15 cellular contexts compared by ENCODE assay signal in the genomic region with DNA sequence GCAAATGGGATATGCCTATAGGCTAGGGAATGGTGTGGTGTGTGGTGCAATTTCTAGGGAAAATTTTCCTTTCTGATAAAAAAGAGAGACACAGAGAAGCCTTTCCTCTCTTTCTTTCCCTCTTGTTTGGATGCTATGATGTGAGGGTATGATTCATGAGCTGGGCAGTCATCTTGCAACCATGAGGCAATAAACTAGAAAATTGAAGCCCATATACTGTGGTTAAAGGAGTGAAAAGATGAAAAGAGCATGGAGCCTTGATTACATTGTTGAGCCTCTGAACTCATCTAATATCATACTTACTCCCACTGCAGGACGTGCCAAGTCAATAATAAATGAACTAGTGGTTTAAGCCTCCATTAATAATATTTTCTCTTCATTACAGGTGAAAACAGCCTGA.
DNase-seq lines count a peak whose midpoint lies in the region; ATAC-seq and TF ChIP-seq lines count a peak whose summit lies in the region.
"Had no signal": no experiment of that assay in that cellular context is flagged by ENCODE, and none has a peak within 500 bp of the region (broad histone marks: within the 10 kb centered on the region; RNA-seq: fewer than 3 reads in every experiment).

No MANE protein-coding gene starts in this region.

- H3K4me3 ChIP-seq in RWPE2 (ENCODE audit: severe bottlenecking) (no peak overlapping the region), fibroblast of mammary gland (ENCODE audit: control insufficient read depth, low read depth, low read length) (no peak overlapping the region)
- H3K4me3 ChIP-seq: K562 had no signal

- no peak for ATAC-seq in RWPE2 (ENCODE audit: low read depth)
- peak; percentile 54 for ATAC-seq in stimulated activated naive CD8-positive, alpha-beta T cell treated with anti-CD3 and anti-CD28 coated beads, Interleukin-15, amount 100 ng/mL, for 72 hours
- no peak for ATAC-seq in HG03571 (IDR thresholded peaks at IDR 0.05; ENCODE audit: unreplicated experiment)
- no peak for ATAC-seq in GM21786 (IDR thresholded peaks at IDR 0.05; ENCODE audit: unreplicated experiment)

- TF ChIP-seq CTCF in RWPE2 (IDR thresholded peaks at IDR 0.05; ENCODE audit: poor library complexity, severe bottlenecking) (no peak), fibroblast of mammary gland (conservative IDR thresholded peaks at IDR 0.05; ENCODE audit: control insufficient read depth, insufficient read depth, low read depth, low read length) (no peak)

- peaks cover 13% of the 10 kb centered on the region for H3K4me1 Mint-ChIP-seq in stimulated activated naive CD8-positive, alpha-beta T cell treated with anti-CD3 and anti-CD28 coated beads, Interleukin-15, amount 100 ng/mL, for 72 hours

- no peaks in the 10 kb centered on the region for H3K27me3 ChIP-seq in RWPE2 (ENCODE audit: insufficient read depth, poor library complexity, severe bottlenecking)

- no peaks in the 10 kb centered on the region for H3K27me3 Mint-ChIP-seq in stimulated activated naive CD8-positive, alpha-beta T cell treated with anti-CD3 and anti-CD28 coated beads, Interleukin-15, amount 100 ng/mL, for 72 hours

- H3K9me3 Mint-ChIP-seq in stimulated activated naive CD8-positive, alpha-beta T cell treated with anti-CD3 and anti-CD28 coated beads, Interleukin-15, amount 100 ng/mL, for 72 hours = no peaks in the 10 kb centered on the region

- H3K4me1 ChIP-seq in RWPE2 (ENCODE audit: insufficient read depth, poor library complexity, severe bottlenecking) = peaks cover 45% of the 10 kb centered on the region

- no peak overlapping the region for H3K4me3 Mint-ChIP-seq in stimulated activated naive CD8-positive, alpha-beta T cell treated with anti-CD3 and anti-CD28 coated beads, Interleukin-15, amount 100 ng/mL, for 72 hours
- H3K4me3 Mint-ChIP-seq: CD14-positive monocyte had no signal

- H3K27ac ChIP-seq in RWPE2 (ENCODE audit: poor library complexity, severe bottlenecking) = peak overlapping the region; percentile 100

- DNase-seq in LoVo (ENCODE audit: low spot score) (peak; percentile 28), RWPE2 (ENCODE audit: low spot score) (no peak), fibroblast of mammary gland (ENCODE audit: low read depth) (peak; percentile 25)
- DNase-seq in stimulated activated naive CD8-positive, alpha-beta T cell treated with anti-CD3 and anti-CD28 coated beads, Interleukin-15, amount 100 ng/mL, for 72 hours = no peak
- no peak for DNase-seq in activated CD4-positive, alpha-beta T cell treated with anti-CD3 and anti-CD28 coated beads, Interleukin-2, amount 50 U/mL, for 4 hours
- DNase-seq: DND-41, HCEC 1CT, MV-4-11, NCI-H1694 treated with DMSO at 0.1 percent for 48 hours, SHP77 treated with DMSO at 0.1 percent for 48 hours, SK-N-SH had no signal

- H3K9me3 ChIP-seq in RWPE2 (ENCODE audit: severe bottlenecking) = no peaks in the 10 kb centered on the region
- H3K9me3 ChIP-seq: SK-N-SH had no signal

- no peak overlapping the region for H3K27ac Mint-ChIP-seq in stimulated activated naive CD8-positive, alpha-beta T cell treated with anti-CD3 and anti-CD28 coated beads, Interleukin-15, amount 100 ng/mL, for 72 hours
- H3K27ac Mint-ChIP-seq: CD14-positive monocyte had no signal

- H3K36me3 ChIP-seq in RWPE2 (ENCODE audit: low read depth) = no peaks in the 10 kb centered on the region

Comparison
In these comparisons a context has a peak if more than half of its experiments do, and no peak if none do; other contexts are left out.
1. DNase-seq: peak in LoVo (single experiment) and fibroblast of mammary gland (single experiment); none in RWPE2 (single experiment), stimulated activated naive CD8-positive, alpha-beta T cell treated with anti-CD3 and anti-CD28 coated beads, Interleukin-15, amount 100 ng/mL, for 72 hours (0 of 2) and activated CD4-positive, alpha-beta T cell treated with anti-CD3 and anti-CD28 coated beads, Interleukin-2, amount 50 U/mL, for 4 hours (0 of 2).